Comparison of ENCODE assay signal across 1 cellular context in the genomic region with DNA sequence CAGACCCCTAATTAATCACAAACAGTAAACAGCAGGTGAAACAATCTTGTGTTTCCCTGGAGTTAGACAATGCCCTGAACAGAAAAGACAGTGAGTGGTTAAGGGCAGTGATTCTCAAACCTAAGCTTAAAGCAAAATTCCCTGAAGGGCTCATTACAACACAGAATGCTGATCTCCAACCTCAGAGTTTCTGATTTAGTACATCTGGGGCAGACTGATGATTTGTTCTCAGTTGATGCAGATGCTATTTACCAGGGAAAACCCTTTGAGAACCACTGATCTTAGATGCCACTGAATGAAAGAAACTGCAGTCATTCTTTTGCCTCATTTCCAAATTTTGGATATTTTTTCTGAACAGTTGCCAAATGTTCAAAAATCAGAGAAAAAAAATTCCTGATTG.
TF ChIP-seq lines count a peak whose summit lies in the region.

No MANE protein-coding gene starts in this region.

TF ChIP-seq in IMR-90, 13 proteins besides CTCF, POLR2A, EP300 and RAD21 (continued from another document):
- TF ChIP-seq CHD1 (IDR thresholded peaks at IDR 0.05; ENCODE audit: low read depth, low read length) (no peak), SMC3 (IDR thresholded peaks at IDR 0.05; ENCODE audit: low read depth, low read length) (no peak), RCOR1 (IDR thresholded peaks at IDR 0.05; ENCODE audit: insufficient replicate concordance, low read length) (no peak), MXI1 (IDR thresholded peaks at IDR 0.05; ENCODE audit: borderline replicate concordance, low read depth, low read length) (no peak)
- TF ChIP-seq, protein P1, sequence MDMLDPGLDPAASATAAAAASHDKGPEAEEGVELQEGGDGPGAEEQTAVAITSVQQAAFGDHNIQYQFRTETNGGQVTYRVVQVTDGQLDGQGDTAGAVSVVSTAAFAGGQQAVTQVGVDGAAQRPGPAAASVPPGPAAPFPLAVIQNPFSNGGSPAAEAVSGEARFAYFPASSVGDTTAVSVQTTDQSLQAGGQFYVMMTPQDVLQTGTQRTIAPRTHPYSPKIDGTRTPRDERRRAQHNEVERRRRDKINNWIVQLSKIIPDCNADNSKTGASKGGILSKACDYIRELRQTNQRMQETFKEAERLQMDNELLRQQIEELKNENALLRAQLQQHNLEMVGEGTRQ (IDR thresholded peaks at IDR 0.05; ENCODE audit: low read depth, low read length), result no peak
TF ChIP-seq in IMR-90: peak in this region for 0.
